Comparison of ENCODE assay signal across 11 cellular contexts in the genomic region with DNA sequence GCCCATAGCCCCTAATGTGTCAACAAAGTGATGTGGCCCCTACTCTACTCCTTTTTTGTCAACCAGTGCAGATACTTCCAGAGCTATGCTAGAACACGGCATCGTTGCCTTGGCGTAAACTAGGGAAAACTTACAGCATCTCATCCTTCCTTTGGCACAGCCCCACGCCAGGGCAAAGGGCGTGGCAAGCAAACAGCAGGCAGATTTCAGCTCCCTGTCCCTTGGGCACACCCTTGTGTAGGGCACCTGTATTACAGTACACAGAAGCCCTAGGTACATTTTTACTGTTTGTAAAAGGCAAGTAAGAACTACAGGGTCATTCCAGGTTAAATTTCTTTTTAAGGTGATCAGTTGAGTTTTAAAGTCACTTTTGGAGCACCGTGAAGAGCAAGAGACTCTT. TPM values are rescaled to one million over a fixed set of nuclear protein-coding genes. Genes with fewer than 3 reads are reported as not detected.
DNase-seq lines count a peak whose midpoint lies in the region; ATAC-seq and TF ChIP-seq lines count a peak whose summit lies in the region.
"Had no signal": no experiment of that assay in that cellular context is flagged by ENCODE, and none has a peak within 500 bp of the region (broad histone marks: within the 10 kb centered on the region; RNA-seq: fewer than 3 reads in every experiment).

No MANE protein-coding gene starts in this region.

- H3K4me1 Mint-ChIP-seq in chondrocyte (ENCODE audit: low read depth) (peaks cover 12% of the 10 kb centered on the region), neural progenitor cell (peaks cover 44% of the 10 kb centered on the region)

- H3K27ac Mint-ChIP-seq in chondrocyte (ENCODE audit: unreplicated experiment) (no peak overlapping the region), neural progenitor cell (peak overlapping the region; percentile 72)

- H3K9me3 Mint-ChIP-seq in chondrocyte (ENCODE audit: low read depth) = no peaks in the 10 kb centered on the region
- peaks cover 2% of the 10 kb centered on the region for H3K9me3 Mint-ChIP-seq in neural progenitor cell

- H3K9ac ChIP-seq in neural progenitor cell = no peak overlapping the region

- TF ChIP-seq CTCF in GM12875 (IDR thresholded peaks at IDR 0.05; ENCODE audit: borderline replicate concordance, insufficient read depth, low read depth, low read length) (0 out of 2 replicates have a peak, but pooled peaks have one; percentile 33), chondrocyte (IDR thresholded peaks at IDR 0.05) (peak; percentile 14), neural progenitor cell (IDR thresholded peaks at IDR 0.05) (peak; percentile 15), uterus (IDR thresholded peaks at IDR 0.05) (no peak)

- intact Hi-C loops in uterus (cut with DNase I; ENCODE audit: low total_unique reads) = no loop called here

- no peaks in the 10 kb centered on the region for H3F3A ChIP-seq in neural progenitor cell (ENCODE audit: low read depth)

- H3K27ac ChIP-seq in neural progenitor cell (no peak overlapping the region), uterus (peak overlapping the region in 1 of 2 donors; percentile 42)
- H3K27ac ChIP-seq: HL-60 had no signal

- H3K36me3 ChIP-seq in neural progenitor cell (no peaks in the 10 kb centered on the region), uterus (no peaks in the 10 kb centered on the region)

- H3K4me2 ChIP-seq in neural progenitor cell = no peak overlapping the region

- peaks cover 10% of the 10 kb centered on the region for H3K4me1 ChIP-seq in neural progenitor cell
- H3K4me1 ChIP-seq in uterus = no peaks in the 10 kb centered on the region

- no peak for ATAC-seq in HG03469 (IDR thresholded peaks at IDR 0.05; ENCODE audit: unreplicated experiment)
- ATAC-seq: sciatic nerve had no signal

- H3K27me3 Mint-ChIP-seq in chondrocyte (ENCODE audit: low read depth) (no peaks in the 10 kb centered on the region), neural progenitor cell (ENCODE audit: insufficient read depth, low read depth) (peaks cover 2% of the 10 kb centered on the region)

- no peak overlapping the region for H2AFZ ChIP-seq in neural progenitor cell (replicated peaks)

- no peaks in the 10 kb centered on the region for H4K20me1 ChIP-seq in neural progenitor cell (ENCODE audit: low read depth)

- H3K27me3 ChIP-seq in neural progenitor cell (no peaks in the 10 kb centered on the region), uterus (no peaks in the 10 kb centered on the region)

- no peak overlapping the region for H3K4me3 ChIP-seq in GM12875 (ENCODE audit: low read depth, low read length)
- H3K4me3 ChIP-seq in neural progenitor cell = no peak overlapping the region
- no peak overlapping the region for H3K4me3 ChIP-seq in uterus

- no peaks in the 10 kb centered on the region for H3K9me3 ChIP-seq in neural progenitor cell (ENCODE audit: low read depth)
- no peaks in the 10 kb centered on the region for H3K9me3 ChIP-seq in uterus

- no peak for TF ChIP-seq POLR2A in uterus (IDR thresholded peaks at IDR 0.05)

- H3K79me2 ChIP-seq in neural progenitor cell (ENCODE audit: low read depth) = no peaks in the 10 kb centered on the region

- peak; percentile 29 for DNase-seq in NAMALWA (ENCODE audit: low spot score)
- no peak for DNase-seq in chondrocyte (ENCODE audit: low spot score)
- DNase-seq in neural progenitor cell (ENCODE audit: low spot score) = no peak
- no peak for DNase-seq in KG1 (lab: John Stamatoyannopoulos, UW)
- no peak for DNase-seq in uterus
- DNase-seq in HK-2 (ENCODE audit: unreplicated experiment) = no peak
- DNase-seq: cerebellar nuclear complex had no signal

- H3K4me3 Mint-ChIP-seq in chondrocyte (ENCODE audit: unreplicated experiment) (no peak overlapping the region), neural progenitor cell (no peak overlapping the region)

- no peaks in the 10 kb centered on the region for H3K36me3 Mint-ChIP-seq in chondrocyte (ENCODE audit: low read depth)
- no peaks in the 10 kb centered on the region for H3K36me3 Mint-ChIP-seq in neural progenitor cell

RNA-seq across cellular contexts. Expression of a gene that starts 29.3 kb away (rescaled TPM):
- total RNA-seq in chondrocyte (149 to 174 TPM (median 155 TPM) in 3 replicates), neural progenitor cell (ENCODE audit: low replicate concordance) (322 and 441 TPM in 2 replicates), uterus (100 to 1,000 TPM in 3 of 4 donors, 10 to 100 TPM in 1; 51.2 to 218 (median 144) TPM)

Comparison
In these comparisons a context has a peak if more than half of its experiments do, and no peak if none do; other contexts are left out.
1. CTCF ChIP-seq: peak in GM12875 (single experiment), chondrocyte (single experiment) and neural progenitor cell (single experiment); none in uterus (0 of 4).